Comparison of ENCODE assay signal across 9 cellular contexts in the genomic region with DNA sequence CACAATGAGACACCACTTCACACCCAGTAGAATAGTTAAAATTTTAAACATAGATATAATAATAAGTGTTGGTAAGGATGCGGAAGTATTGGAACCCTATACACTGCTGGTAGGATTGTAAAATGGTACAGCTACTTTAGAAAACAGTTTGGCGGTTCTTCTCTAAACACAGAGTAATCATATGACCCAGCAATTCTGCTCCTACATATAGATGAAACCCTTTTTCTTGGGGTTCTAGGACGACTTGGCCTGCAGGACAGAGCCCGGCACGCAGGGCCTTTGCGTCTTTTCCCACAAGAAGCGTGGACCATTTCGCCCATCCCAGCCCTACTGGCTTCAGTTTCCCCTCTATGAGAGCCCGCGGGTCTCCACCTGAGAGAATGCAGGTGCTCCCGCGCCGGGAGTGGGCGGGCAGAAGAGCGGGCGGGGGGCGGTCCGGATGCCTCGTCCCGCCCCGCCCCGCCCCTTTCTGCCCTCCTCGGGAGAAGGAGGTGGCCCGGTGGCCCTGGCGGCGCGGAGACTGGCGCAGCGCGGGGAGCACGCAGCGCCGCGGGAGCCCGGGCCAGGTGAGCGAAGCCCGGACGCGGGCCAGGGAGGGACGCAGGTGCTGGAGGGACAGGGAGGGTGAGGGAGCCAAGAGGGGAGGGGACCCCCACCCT. TPM values are rescaled to one million over a fixed set of nuclear protein-coding genes. Genes with fewer than 3 reads are reported as not detected.
A peak's percentile ranks its signal among the peaks of the same experiment; 100 is the strongest.
DNase-seq lines count a peak whose midpoint lies in the region; ATAC-seq and TF ChIP-seq lines count a peak whose summit lies in the region.
"Had no signal": no experiment of that assay in that cellular context is flagged by ENCODE, and none has a peak within 500 bp of the region (broad histone marks: within the 10 kb centered on the region; RNA-seq: fewer than 3 reads in every experiment).

A gene (plus strand): TSS at position 508 of the 659 bp plus-strand sequence. CDS start 3,077 bp downstream, outside the sequence.

- DNase-seq in GM13977 (ENCODE audit: low spot score) (peak; percentile 50), T-helper 2 cell (peak in 4 of 5 experiments; percentile 10 to 31 (median 22)), colonic mucosa (peak; percentile 40), NK-92 (lab: John Stamatoyannopoulos, UW; ENCODE audit: unreplicated experiment) (no peak)
- DNase-seq in stimulated activated CD4-positive, alpha-beta T cell treated with anti-CD3 and anti-CD28 coated beads, Interleukin-15, amount 100 ng/mL, for 24 hours: peak; percentile 51

- peak within 1 kb of the TSS; percentile 1 for H3K4me3 ChIP-seq in colonic mucosa

- TF ChIP-seq CTCF in GM13977 (IDR thresholded peaks at IDR 0.05; ENCODE audit: extremely low read depth, insufficient read depth, missing control alignments) (no peak), colonic mucosa (IDR thresholded peaks at IDR 0.05) (no peak)

- H3K4me1 ChIP-seq in colonic mucosa: no peaks in the 10 kb centered on the region

- in situ Hi-C loops in GM13977 (cut with MboI; ENCODE audit: low pct_unique_long_range_greater_than_20kb, low sequenced_read_pairs, unreplicated experiment): no loop called here

- no peaks in the 10 kb centered on the region for H3K9me3 ChIP-seq in colonic mucosa

- no peaks in the 10 kb centered on the region for H3K27me3 ChIP-seq in colonic mucosa

- no peak within 1 kb of the TSS for H3K9ac ChIP-seq in colonic mucosa (ENCODE audit: low read depth in 2 of 2, low read length in 2 of 2)

- H3K36me3 ChIP-seq in colonic mucosa: no peaks in the 10 kb centered on the region

- intact Hi-C loops in colonic mucosa (cut with DNase I): no loop called here

- ATAC-seq in GM19455 (IDR thresholded peaks at IDR 0.05; ENCODE audit: unreplicated experiment): no peak
- no peak for ATAC-seq in GM21447 (IDR thresholded peaks at IDR 0.05; ENCODE audit: unreplicated experiment)
- no peak for ATAC-seq in GM19463 (IDR thresholded peaks at IDR 0.05; ENCODE audit: unreplicated experiment)

- H3K27ac ChIP-seq in colonic mucosa: no peak within 1 kb of the TSS
- H3K27ac ChIP-seq: VCaP had no signal

RNA-seq across cellular contexts. Expression of the gene that starts here (rescaled TPM):
- total RNA-seq in colonic mucosa: not detected

Comparison
In these comparisons a context has a peak if more than half of its experiments do, and no peak if none do; other contexts are left out.
1. Peak in DNase-seq and H3K4me3 ChIP-seq in colonic mucosa; RNA of the gene not detected or under 1 TPM.